8 cellular contexts compared by ENCODE assay signal in the genomic region with DNA sequence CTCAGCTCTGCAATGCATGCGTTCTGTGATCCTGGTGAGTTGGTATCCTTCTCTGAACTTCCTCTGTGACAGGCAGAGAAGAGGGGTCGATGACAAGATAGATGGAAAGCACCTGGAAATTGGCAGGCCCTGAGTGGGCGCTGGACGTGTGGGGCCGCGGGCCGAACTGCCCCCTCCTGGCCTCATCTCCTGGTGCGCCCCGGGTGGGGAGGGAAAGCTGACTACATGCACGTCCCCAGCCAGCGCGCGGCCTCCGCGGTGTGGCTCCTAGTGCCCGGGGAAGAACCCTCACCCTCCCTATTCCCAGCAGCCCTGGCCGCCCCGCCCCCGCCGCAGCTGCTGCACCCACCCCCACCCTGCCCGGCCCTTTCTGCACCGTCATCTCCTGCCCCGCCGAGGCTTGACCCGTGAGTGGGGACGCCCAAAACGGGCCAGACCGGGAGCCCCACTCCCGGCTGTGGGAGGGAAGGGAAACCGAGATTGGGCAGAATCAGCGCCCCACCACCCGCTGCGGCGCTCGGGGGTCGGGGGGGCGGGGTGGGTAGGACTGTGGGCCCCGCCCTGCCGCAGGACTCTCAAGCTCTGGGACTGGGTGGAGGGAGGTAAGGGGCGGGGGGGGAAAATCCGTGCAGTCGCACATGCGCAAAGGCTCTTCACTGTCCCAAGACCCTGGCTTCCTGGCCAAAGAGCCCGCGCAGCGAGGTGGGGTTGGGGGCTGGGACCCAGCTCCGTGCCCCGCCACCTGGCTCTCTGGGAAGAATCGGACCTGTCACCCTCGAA. TPM values are rescaled to one million over a fixed set of nuclear protein-coding genes. Genes with fewer than 3 reads are reported as not detected.
DNase-seq lines count a peak whose midpoint lies in the region; ATAC-seq and TF ChIP-seq lines count a peak whose summit lies in the region.

A gene (plus strand): TSS at position 371 of the 780 bp plus-strand sequence.

- no peak for TF ChIP-seq CTCF in 22Rv1 (IDR thresholded peaks at IDR 0.05)
- TF ChIP-seq CTCF in glutamatergic neuron (IDR thresholded peaks at IDR 0.05; ENCODE audit: partially characterized antibody, unreplicated experiment), result no peak

- peaks cover 33% of the 10 kb centered on the region for H3K27me3 Mint-ChIP-seq in activated naive CD8-positive, alpha-beta T cell
- peaks cover 30% of the 10 kb centered on the region for H3K27me3 Mint-ChIP-seq in glutamatergic neuron (ENCODE audit: unreplicated experiment)

- DNase-seq in GM04504 (ENCODE audit: low read depth) (peak; percentile 41), NCI-H446 (lab: John Stamatoyannopoulos, UW) (peak; percentile 55 to 74), glutamatergic neuron (peak; percentile 70), nucleus accumbens (lab: John Stamatoyannopoulos, UW) (peak in 46 of 56 donors; percentile 9 to 84 (median 62)), NOMO-1 treated with dmso at 0.1 percent for 144 hours (lab: John Stamatoyannopoulos, UW; ENCODE audit: unreplicated experiment) (no peak)

- peak; percentile 52 for ATAC-seq in HG02759 (IDR thresholded peaks at IDR 0.05; ENCODE audit: unreplicated experiment)

- H3K4me3 Mint-ChIP-seq in activated naive CD8-positive, alpha-beta T cell, result peak within 1 kb of the TSS; percentile 78
- H3K4me3 Mint-ChIP-seq in glutamatergic neuron (ENCODE audit: unreplicated experiment), result peak within 1 kb of the TSS; percentile 88

- peak within 1 kb of the TSS; percentile 22; the same call in 1 of the 2 replicates for H3K27ac ChIP-seq in 22Rv1

- H3K9me3 Mint-ChIP-seq in activated naive CD8-positive, alpha-beta T cell (ENCODE audit: low read depth), result no peaks in the 10 kb centered on the region
- peaks cover 7% of the 10 kb centered on the region for H3K9me3 Mint-ChIP-seq in glutamatergic neuron (ENCODE audit: unreplicated experiment)

- peaks cover 3% of the 10 kb centered on the region for H3K36me3 Mint-ChIP-seq in activated naive CD8-positive, alpha-beta T cell
- H3K36me3 Mint-ChIP-seq in glutamatergic neuron (ENCODE audit: unreplicated experiment), result peaks cover 5% of the 10 kb centered on the region

- H3K27ac Mint-ChIP-seq in activated naive CD8-positive, alpha-beta T cell, result no peak within 1 kb of the TSS
- H3K27ac Mint-ChIP-seq in glutamatergic neuron (ENCODE audit: unreplicated experiment), result peak within 1 kb of the TSS; percentile 59

- H3K4me1 Mint-ChIP-seq in activated naive CD8-positive, alpha-beta T cell (ENCODE audit: low read depth), result peaks cover 23% of the 10 kb centered on the region
- H3K4me1 Mint-ChIP-seq in glutamatergic neuron (ENCODE audit: low read depth, unreplicated experiment), result peaks cover 9% of the 10 kb centered on the region

RNA-seq across cellular contexts. Expression of the gene that starts here (rescaled TPM):
- 8.8 TPM for total RNA-seq in glutamatergic neuron (ENCODE audit: unreplicated experiment)
